In genomic region chr6:47473791-47474351, GRCh38 we compare ENCODE assay signal across 22 cellular contexts.
"Had no signal": no experiment of that assay in that cellular context is flagged by ENCODE, and none has a peak within 500 bp of the region (broad histone marks: within the 10 kb centered on the region; RNA-seq: fewer than 3 reads in every experiment).

No MANE protein-coding gene starts in this region.

- ATAC-seq: activated CD8-positive, alpha-beta T cell treated with anti-CD3 and anti-CD28 coated beads, Interleukin-2, amount 10 ng/mL, durations not matched to agents 7 days and 5 days; effector memory CD8-positive, alpha-beta T cell; heart right ventricle; left colon had no signal

- H3K27me3 Mint-ChIP-seq: activated naive CD4-positive, alpha-beta T cell treated with anti-CD3 and anti-CD28 coated beads, Interleukin-2, amount 50 U/mL, for 24 hours; naive B cell; type B pancreatic cell had no signal

- H3K36me3 Mint-ChIP-seq: brain, type B pancreatic cell had no signal

- H3K9me3 Mint-ChIP-seq: activated CD4-positive, alpha-beta T cell treated with anti-CD3 and anti-CD28 coated beads, Interleukin-2, amount 10 ng/mL, durations not matched to agents 7 days and 5 days; activated naive CD4-positive, alpha-beta T cell treated with anti-CD3 and anti-CD28 coated beads, Interleukin-2, amount 50 U/mL, for 24 hours; effector memory CD8-positive, alpha-beta T cell; type B pancreatic cell had no signal

- H3K27ac Mint-ChIP-seq: activated CD4-positive, alpha-beta T cell treated with anti-CD3 and anti-CD28 coated beads, Interleukin-2, amount 10 ng/mL, durations not matched to agents 7 days and 5 days; activated CD8-positive, alpha-beta T cell treated with anti-CD3 and anti-CD28 coated beads, Interleukin-2, amount 10 ng/mL, durations not matched to agents 7 days and 5 days; activated naive CD4-positive, alpha-beta T cell treated with anti-CD3 and anti-CD28 coated beads, Interleukin-2, amount 50 U/mL, for 24 hours; brain; type B pancreatic cell had no signal

- DNase-seq: activated CD4-positive, alpha-beta T cell treated with anti-CD3 and anti-CD28 coated beads, Interleukin-2, amount 10 ng/mL, durations not matched to agents 7 days and 5 days; activated CD4-positive, CD25-positive, alpha-beta regulatory T cell treated with anti-CD3 and anti-CD28 coated beads, Interleukin-2, amount 50 U/mL, for 72 hours; activated CD8-positive, alpha-beta T cell treated with anti-CD3 and anti-CD28 coated beads, Interleukin-2, amount 10 ng/mL, durations not matched to agents 7 days and 5 days; activated gamma-delta T cell treated with Interleukin-2 at 50 U/mL for 16 hours; anterior cingulate cortex; caudate nucleus; dorsolateral prefrontal cortex; effector memory CD8-positive, alpha-beta T cell; foreskin fibroblast; heart right ventricle; islet precursor cell; left colon; naive B cell; nucleus accumbens; posterior cingulate gyrus; retina; sigmoid colon; stimulated activated CD4-positive, alpha-beta T cell treated with anti-CD3 and anti-CD28 coated beads, Interleukin-2, amount 100 ng/mL, for 48 hours; stimulated activated naive CD4-positive, alpha-beta T cell had no signal

- H3K4me3 Mint-ChIP-seq: activated CD4-positive, alpha-beta T cell treated with anti-CD3 and anti-CD28 coated beads, Interleukin-2, amount 10 ng/mL, durations not matched to agents 7 days and 5 days; activated CD8-positive, alpha-beta T cell treated with anti-CD3 and anti-CD28 coated beads, Interleukin-2, amount 10 ng/mL, durations not matched to agents 7 days and 5 days; activated naive CD4-positive, alpha-beta T cell treated with anti-CD3 and anti-CD28 coated beads, Interleukin-2, amount 50 U/mL, for 24 hours; effector memory CD8-positive, alpha-beta T cell; type B pancreatic cell had no signal
